In genomic region chr1:66542811-66543767, GRCh38 we compare ENCODE assay signal across 9 cellular contexts. TPM values are rescaled to one million over a fixed set of nuclear protein-coding genes. Genes with fewer than 3 reads are reported as not detected.
DNase-seq lines count a peak whose midpoint lies in the region; ATAC-seq, FAIRE-seq and TF ChIP-seq lines count a peak whose summit lies in the region.
"Had no signal": no experiment of that assay in that cellular context is flagged by ENCODE, and none has a peak within 500 bp of the region (broad histone marks: within the 10 kb centered on the region; RNA-seq: fewer than 3 reads in every experiment).

No MANE protein-coding gene starts in this region.

- H3K4me2 ChIP-seq in GM23248 (ENCODE audit: unreplicated experiment) (peak overlapping the region; percentile 19), PC-3 (ENCODE audit: low read length) (peak overlapping the region; percentile 32)

- H3K79me2 ChIP-seq in GM23248 (ENCODE audit: insufficient read depth) (peaks cover 4% of the 10 kb centered on the region; the same call in 1 of the 2 replicates), PC-3 (ENCODE audit: low read length) (no peaks in the 10 kb centered on the region)

- TF ChIP-seq CTCF in PC-3 (conservative IDR thresholded peaks at IDR 0.05; ENCODE audit: low read depth, low read length) (no peak), foreskin fibroblast (IDR thresholded peaks at IDR 0.05; ENCODE audit: low read depth, low read length) (no peak)

- H3K9me2 ChIP-seq in GM23248 (ENCODE audit: insufficient read depth) (no peaks in the 10 kb centered on the region), PC-3 (replicated peaks; ENCODE audit: low read length) (no peaks in the 10 kb centered on the region)

- no TSS peak for BruUV-seq in PC-3 (replicated peaks; lab: Mats Ljungman, UMichigan)

- no peak for FAIRE-seq in HTR-8/SVneo (lab: Jason Lieb, UNC)

- H2AFZ ChIP-seq in GM23248 (peak overlapping the region; percentile 35), PC-3 (ENCODE audit: low read length) (no peak overlapping the region)

- H3K4me3 ChIP-seq in GM23248 (0 out of 2 replicates have a peak overlapping the region, but pooled peaks have one; percentile 20), PC-3 (ENCODE audit: low read length) (no peak overlapping the region), foreskin fibroblast (ENCODE audit: low read depth in 1 of 2, low read length in 2 of 2) (no peak overlapping the region)

- CTCF ChIA-PET in PC-3 (lab: Charles Lee) = no interaction called here

- ATAC-seq in PC-3 = peak; percentile 40; the same call in 1 of the 2 replicates

- POLR2A ChIA-PET in PC-3 (lab: Charles Lee; ENCODE audit: unreplicated experiment) = no interaction called here

- H3K4me1 ChIP-seq in GM23248 (ENCODE audit: insufficient read depth) (peaks cover 37% of the 10 kb centered on the region), PC-3 (ENCODE audit: insufficient read depth, low read length) (peaks cover 12% of the 10 kb centered on the region)

- H3K9me3 ChIP-seq in GM23248 (ENCODE audit: low read depth) (no peaks in the 10 kb centered on the region), PC-3 (ENCODE audit: low read length) (no peaks in the 10 kb centered on the region)
- H3K9me3 ChIP-seq: neutrophil had no signal

- H4K20me1 ChIP-seq in GM23248 (ENCODE audit: insufficient read depth) = no peaks in the 10 kb centered on the region
- no peaks in the 10 kb centered on the region for H4K20me1 ChIP-seq in PC-3 (ENCODE audit: low read length)

- H3F3A ChIP-seq in GM23248 (ENCODE audit: insufficient read depth) (0 out of 2 replicates have a peak, but pooled peaks cover 15% of the 10 kb centered on the region), PC-3 (ENCODE audit: low read length, unreplicated experiment) (no peaks in the 10 kb centered on the region)

- intact Hi-C loops in PC-3 (cut with micrococcal nuclease) = no loop called here

- H3K36me3 ChIP-seq in GM23248 (ENCODE audit: low read depth) = no peaks in the 10 kb centered on the region
- no peaks in the 10 kb centered on the region for H3K36me3 ChIP-seq in PC-3 (ENCODE audit: low read depth, low read length)
- H3K36me3 ChIP-seq: neutrophil had no signal

- in situ Hi-C loops in GM23248 (cut with MboI) = no loop called here

- DNase-seq in GM23248 (peak; percentile 81), PC-3 (peak; percentile 67), foreskin fibroblast (peak; percentile 84 to 87), pulmonary artery endothelial cell (ENCODE audit: low read depth, low spot score) (peak; percentile 63), HTR-8/SVneo (ENCODE audit: insufficient read length, low spot score) (no peak), ureter (ENCODE audit: low spot score) (no peak), GOT3 (lab: John Stamatoyannopoulos, UW) (no peak)
- no peak for DNase-seq in central memory CD4-positive, alpha-beta T cell

- H3K27ac ChIP-seq in GM23248 (peak overlapping the region; percentile 81), PC-3 (ENCODE audit: low read length) (no peak overlapping the region)
- H3K27ac ChIP-seq: neutrophil had no signal

- WGBS in GM23248 (ENCODE audit: low coverage in 1 of 2, low lambda C conversion rate in 2 of 2, missing lambda C conversion rate in 2 of 2), 2 experiments = 42 to 48% methylated on average over 8 of the region's 8 CpGs

- peak overlapping the region; percentile 52 for H3K9ac ChIP-seq in GM23248
- H3K9ac ChIP-seq in PC-3 (ENCODE audit: low read length) = no peak overlapping the region

- H3K27me3 ChIP-seq in GM23248 (replicated peaks; ENCODE audit: insufficient read depth) (no peaks in the 10 kb centered on the region), PC-3 (ENCODE audit: low read length) (peaks cover 11% of the 10 kb centered on the region; the same call in 1 of the 2 replicates)
- H3K27me3 ChIP-seq: neutrophil had no signal

RNA-seq across cellular contexts. Expression of gene SGIP1, which starts 9.1 kb away (rescaled TPM):
- total RNA-seq in GM23248 (2014; rRNA removed; shearing (Covaris generic)) = 2.1 and 4.0 TPM in 2 replicates
- polyA plus RNA-seq in GM23248 (2016; fragmentation: Nextera tagmentation; extraction: Ambion mirVana) = 7.3 and 7.7 TPM in 2 replicates
- total RNA-seq in PC-3 (2014; rRNA removed) (not detected in 2 replicates), pulmonary artery endothelial cell (7.7 and 8.7 TPM in 2 replicates), ureter (15.8 TPM)

Comparison
In these comparisons a context has a peak if more than half of its experiments do, and no peak if none do; other contexts are left out.
1. DNase-seq: peak in GM23248 (single experiment), PC-3 (single experiment), foreskin fibroblast (2 of 2) and pulmonary artery endothelial cell (single experiment); none in HTR-8/SVneo (single experiment), central memory CD4-positive, alpha-beta T cell (single experiment), ureter (single experiment) and GOT3 (single experiment).